ENCODE assay signal across 31 cellular contexts in the genomic region with DNA sequence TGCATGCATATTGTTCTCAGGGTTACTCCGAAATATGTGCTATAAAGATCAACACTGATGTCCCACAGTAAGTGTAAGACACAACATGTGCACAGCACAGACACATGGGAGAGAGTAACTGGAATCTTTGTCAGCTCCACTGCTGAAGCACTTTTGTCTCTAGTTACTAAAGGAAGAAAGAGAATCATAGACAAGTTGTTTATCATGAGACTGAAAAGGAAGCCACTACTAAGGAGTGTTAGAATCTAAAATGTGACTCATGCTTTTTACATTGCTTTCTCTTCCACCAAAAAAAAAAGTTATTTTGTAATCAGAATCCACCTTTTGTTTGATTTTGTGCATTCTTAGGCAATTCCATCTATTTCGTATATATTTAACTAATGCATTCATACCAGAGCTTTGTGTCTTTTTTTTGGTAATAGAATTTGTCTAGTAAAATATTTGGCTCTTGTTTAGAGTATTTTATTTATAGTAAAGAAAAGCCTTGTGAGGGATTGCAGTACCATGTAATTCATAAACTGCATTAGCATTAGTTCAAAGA.
DNase-seq lines count a peak whose midpoint lies in the region; ATAC-seq and TF ChIP-seq lines count a peak whose summit lies in the region.
"Had no signal": no experiment of that assay in that cellular context is flagged by ENCODE, and none has a peak within 500 bp of the region (broad histone marks: within the 10 kb centered on the region; RNA-seq: fewer than 3 reads in every experiment).

No MANE protein-coding gene starts in this region.

- H3K4me3 ChIP-seq in IMR-90 (ENCODE audit: insufficient read depth, low read depth, low read length) (no peak overlapping the region), astrocyte of the spinal cord (ENCODE audit: low read depth, low read length) (no peak overlapping the region), fibroblast of the aortic adventitia (ENCODE audit: low read depth, low read length) (no peak overlapping the region), neuronal stem cell (ENCODE audit: low read length in 2 of 2) (no peak overlapping the region), coronary artery (no peak overlapping the region)
- H3K4me3 ChIP-seq: neural progenitor cell, Peyer's patch, uterus had no signal

- H2AK5ac ChIP-seq in IMR-90 (ENCODE audit: low read depth, low read length), result peak overlapping the region; percentile 74; the same call in 1 of the 2 replicates
- H2AK5ac ChIP-seq in neuronal stem cell (ENCODE audit: low read depth, low read length), result no peak overlapping the region

- no peaks in the 10 kb centered on the region for H4K20me1 ChIP-seq in IMR-90 (ENCODE audit: insufficient read depth, low read length)

- BruUV-seq in IMR-90 (replicated peaks; lab: Mats Ljungman, UMichigan), result no TSS peak

- H3K9me1 ChIP-seq in IMR-90 (ENCODE audit: insufficient read depth, low read length), result peaks cover 6% of the 10 kb centered on the region; the same call in 1 of the 2 replicates

- no peaks in the 10 kb centered on the region for H3K36me3 ChIP-seq in IMR-90 (ENCODE audit: control insufficient read depth, insufficient read depth, low read length)
- H3K36me3 ChIP-seq in neuronal stem cell (replicated peaks in 1 of 2; ENCODE audit: control insufficient read depth in 2 of 2, insufficient read depth in 2 of 2, low read length in 2 of 2), result no peaks in the 10 kb centered on the region
- H3K36me3 ChIP-seq: brain microvascular endothelial cell, neural progenitor cell, Peyer's patch, uterus had no signal

- in situ Hi-C loops in IMR-90 (cut with MboI; ENCODE audit: low sequenced_read_pairs), result no loop called here
- in situ Hi-C loops in astrocyte of the spinal cord (cut with HindIII; ENCODE audit: low sequenced_read_pairs), result no loop called here

- POLR2A ChIA-PET in IMR-90 (lab: Charles Lee; ENCODE audit: unreplicated experiment), result no interaction called here

- H4K8ac ChIP-seq in IMR-90 (ENCODE audit: low read depth in 2 of 2, low read length in 2 of 2) (peak overlapping the region in 1 of 2 experiments; percentile 46; a peak in 2 of 4 replicates), neuronal stem cell (ENCODE audit: low read depth, low read length) (no peak overlapping the region)

- ATAC-seq in IMR-90 (ENCODE audit: low read depth), result peak; percentile 77
- ATAC-seq: left cardiac atrium; right cardiac atrium; stimulated activated naive CD8-positive, alpha-beta T cell treated with anti-CD3 and anti-CD28 coated beads, Interleukin-15, amount 100 ng/mL, for 72 hours had no signal

- H2BK120ac ChIP-seq in IMR-90 (ENCODE audit: low read depth, low read length) (peak overlapping the region; percentile 93; the same call in 1 of the 2 replicates), neuronal stem cell (ENCODE audit: low read depth, low read length) (no peak overlapping the region)

- CTCF ChIA-PET in IMR-90 (lab: Yijun Ruan, JAX), result interaction anchor here (0.7 kb wide), 2 partner anchors 103 to 510 kb away, joined by 3 read pairs; no protein-coding TSS in a partner anchor

- H3K4me2 ChIP-seq in IMR-90 (ENCODE audit: low read depth, low read length) (peak overlapping the region; percentile 86; the same call in 1 of the 2 replicates), neuronal stem cell (ENCODE audit: insufficient read depth, low read length, poor library complexity, severe bottlenecking) (no peak overlapping the region)
- H3K4me2 ChIP-seq: neural progenitor cell had no signal

- peak overlapping the region; percentile 39; the same call in 1 of the 2 replicates for H3K23ac ChIP-seq in IMR-90 (ENCODE audit: low read depth, low read length)
- no peak overlapping the region for H3K23ac ChIP-seq in neuronal stem cell (ENCODE audit: low read depth, low read length, poor library complexity)

- peak overlapping the region; percentile 62 for H3K56ac ChIP-seq in IMR-90 (ENCODE audit: extremely low read depth, insufficient read depth, low read length)

- WGBS in IMR-90 (ENCODE audit: extremely low coverage in 2 of 2, insufficient read length in 1 of 2), 2 experiments, result no CpG with 5 or more reads among the region's 2 CpGs
- WGBS in neuronal stem cell (ENCODE audit: extremely low coverage in 2 of 2, insufficient read length in 2 of 2, insufficient replicate concordance in 1 of 2), 2 donors, result no CpG with 5 or more reads among the region's 2 CpGs

- H2AK9ac ChIP-seq in IMR-90 (replicated peaks; ENCODE audit: low read depth, low read length, poor library complexity), result no peak overlapping the region

- dilution Hi-C loops in IMR-90 (cut with HindIII; ENCODE audit: low sequenced_read_pairs, unreplicated experiment), result no loop called here

- H2BK15ac ChIP-seq in IMR-90 (ENCODE audit: low read depth, low read length) (peak overlapping the region; percentile 95), neuronal stem cell (ENCODE audit: low read length) (no peak overlapping the region)

- H3K4ac ChIP-seq in IMR-90 (ENCODE audit: low read depth, low read length) (peak overlapping the region; percentile 69), neuronal stem cell (ENCODE audit: low read length) (no peak overlapping the region)

- no peaks in the 10 kb centered on the region for H3K9me3 ChIP-seq in IMR-90 (ENCODE audit: control insufficient read depth, insufficient read depth, low read length)
- no peaks in the 10 kb centered on the region for H3K9me3 ChIP-seq in neuronal stem cell (replicated peaks in 1 of 2; ENCODE audit: control insufficient read depth in 2 of 2, insufficient read depth in 1 of 2, low read depth in 1 of 2, low read length in 2 of 2)
- H3K9me3 ChIP-seq: Peyer's patch, uterus had no signal

- intact Hi-C loops in IMR-90 (cut with micrococcal nuclease), result no loop called here

- no peak for TF ChIP-seq RAD21 in IMR-90 (IDR thresholded peaks at IDR 0.05; ENCODE audit: low read length)

- no peak overlapping the region; the same call in 1 of the 2 replicates for H3K9ac ChIP-seq in IMR-90 (ENCODE audit: low read depth, low read length)
- H3K9ac ChIP-seq in neuronal stem cell (ENCODE audit: low read depth, low read length, poor library complexity), result no peak overlapping the region
- H3K9ac ChIP-seq: neural progenitor cell had no signal

- H3K18ac ChIP-seq in IMR-90 (ENCODE audit: low read depth, low read length) (peak overlapping the region; percentile 98), neuronal stem cell (ENCODE audit: low read length) (no peak overlapping the region)

- H3K79me1 ChIP-seq in IMR-90 (ENCODE audit: low read depth in 1 of 2, low read length in 2 of 2), result peaks cover 7 to 33% of the 10 kb centered on the region in 2 experiments
- H3K79me1 ChIP-seq in neuronal stem cell (ENCODE audit: low read depth, low read length), result no peaks in the 10 kb centered on the region

- H3K27ac ChIP-seq in IMR-90 (ENCODE audit: insufficient read depth, low read length), result peak overlapping the region; percentile 47; the same call in 1 of the 2 replicates
- no peak overlapping the region for H3K27ac ChIP-seq in neuronal stem cell (replicated peaks; ENCODE audit: low read length)
- H3K27ac ChIP-seq in coronary artery, result no peak overlapping the region
- H3K27ac ChIP-seq: brain microvascular endothelial cell, neural progenitor cell, Peyer's patch, uterus had no signal

- peak; percentile 11 for DNase-seq in A172 (ENCODE audit: low spot score)
- DNase-seq in IMR-90, result peak; percentile 77
- DNase-seq in astrocyte of the spinal cord (ENCODE audit: low read depth, low spot score), result peak; percentile 32
- peak; percentile 23 for DNase-seq in fibroblast of the aortic adventitia (ENCODE audit: low read depth)
- DNase-seq in AG20443 (ENCODE audit: low spot score), result no peak
- DNase-seq in stimulated activated CD4-positive, alpha-beta T cell treated with anti-CD3 and anti-CD28 coated beads, Interleukin-2, amount 100 ng/mL, for 48 hours, result no peak
- no peak for DNase-seq in neuronal stem cell (ENCODE audit: low spot score)
- DNase-seq in coronary artery (ENCODE audit: low spot score), result no peak
- DNase-seq: 8988T; activated CD4-positive, alpha-beta memory T cell treated with anti-CD3 and anti-CD28 coated beads for 36 hours; activated CD4-positive, alpha-beta T cell treated with anti-CD3 and anti-CD28 coated beads for 1 hour; activated naive CD4-positive, alpha-beta T cell treated with Interleukin-2 at 50 U/mL for 16 hours; brain microvascular endothelial cell; DMS79; GOT3; KBM-7; left cardiac atrium; MM.1S; NCI-H1417; NCI-H2081; NCI-H345; NCI-H69; Peyer's patch; posterior cingulate gyrus; right cardiac atrium; SHP77 treated with DMSO at 0.1 percent for 48 hours; stimulated activated CD4-positive, alpha-beta T cell treated with anti-CD3 and anti-CD28 coated beads, Interleukin-2, amount 100 ng/mL, for 24 hours; stimulated activated CD8-positive, alpha-beta memory T cell treated with anti-CD3 and anti-CD28 coated beads, Interleukin-4, amount 100 ng/mL, for 48 hours; stimulated activated naive CD8-positive, alpha-beta T cell treated with anti-CD3 and anti-CD28 coated beads, Interleukin-15, amount 100 ng/mL, for 72 hours; uterus had no signal

- H3K27me3 ChIP-seq in IMR-90 (ENCODE audit: control insufficient read depth, insufficient read depth, low read length) (no peaks in the 10 kb centered on the region), neuronal stem cell (ENCODE audit: control insufficient read depth in 3 of 3, insufficient read depth in 3 of 3, low read depth in 1 of 3, low read length in 3 of 3) (no peaks in the 10 kb centered on the region)
- H3K27me3 ChIP-seq: brain microvascular endothelial cell, neural progenitor cell, Peyer's patch, uterus had no signal

- peak overlapping the region; percentile 94 for H2BK5ac ChIP-seq in IMR-90 (ENCODE audit: low read depth, low read length, poor library complexity, severe bottlenecking)
- H2BK5ac ChIP-seq in neuronal stem cell (ENCODE audit: low read length), result no peak overlapping the region

- peak overlapping the region; percentile 96 for H2BK20ac ChIP-seq in IMR-90 (ENCODE audit: low read depth, low read length)

- H2BK12ac ChIP-seq in neuronal stem cell (ENCODE audit: low read length), result no peak overlapping the region

- no peak overlapping the region for H2AFZ ChIP-seq in IMR-90 (replicated peaks; ENCODE audit: low read length, poor library complexity)
- no peak overlapping the region for H2AFZ ChIP-seq in neuronal stem cell (ENCODE audit: low read length)
- H2AFZ ChIP-seq: neural progenitor cell had no signal

- H3K4me1 ChIP-seq in IMR-90 (ENCODE audit: control insufficient read depth, insufficient read depth, low read length) (peaks cover 15% of the 10 kb centered on the region), neuronal stem cell (ENCODE audit: control insufficient read depth in 2 of 2, insufficient read depth in 1 of 2, low read depth in 1 of 2, low read length in 2 of 2) (no peaks in the 10 kb centered on the region)
- H3K4me1 ChIP-seq: neural progenitor cell, Peyer's patch, uterus had no signal

- no peak for TF ChIP-seq POLR2A in IMR-90 (IDR thresholded peaks at IDR 0.05; ENCODE audit: low read depth, low read length)

- peak overlapping the region; percentile 53; the same call in 1 of the 2 replicates for H4K91ac ChIP-seq in IMR-90 (ENCODE audit: insufficient read depth, low read depth, low read length)
- H4K91ac ChIP-seq in neuronal stem cell (ENCODE audit: low read depth, low read length, poor library complexity), result no peak overlapping the region

- H4K5ac ChIP-seq in IMR-90 (ENCODE audit: low read depth, low read length), result peak overlapping the region; percentile 80; the same call in 1 of the 2 replicates

- TF ChIP-seq CTCF in IMR-90 (conservative IDR thresholded peaks at IDR 0.05; ENCODE audit: low read depth, low read length) (no peak), astrocyte of the spinal cord (IDR thresholded peaks at IDR 0.05; ENCODE audit: low read depth, low read length) (no peak), fibroblast of the aortic adventitia (IDR thresholded peaks at IDR 0.05; ENCODE audit: insufficient read depth, low read length) (no peak), coronary artery (IDR thresholded peaks at IDR 0.05) (no peak)

- peak overlapping the region; percentile 31 for H3K14ac ChIP-seq in IMR-90 (replicated peaks; ENCODE audit: low read depth, low read length)
- no peak overlapping the region for H3K14ac ChIP-seq in neuronal stem cell (ENCODE audit: low read length)

Comparison
In these comparisons a context has a peak if more than half of its experiments do, and no peak if none do; other contexts are left out.
1. DNase-seq: peak in A172 (single experiment), IMR-90 (single experiment), astrocyte of the spinal cord (single experiment) and fibroblast of the aortic adventitia (single experiment); none in AG20443 (single experiment), stimulated activated CD4-positive, alpha-beta T cell treated with anti-CD3 and anti-CD28 coated beads, Interleukin-2, amount 100 ng/mL, for 48 hours (0 of 2), neuronal stem cell (single experiment) and coronary artery (single experiment).